8 cellular contexts compared by ENCODE assay signal in the genomic region with DNA sequence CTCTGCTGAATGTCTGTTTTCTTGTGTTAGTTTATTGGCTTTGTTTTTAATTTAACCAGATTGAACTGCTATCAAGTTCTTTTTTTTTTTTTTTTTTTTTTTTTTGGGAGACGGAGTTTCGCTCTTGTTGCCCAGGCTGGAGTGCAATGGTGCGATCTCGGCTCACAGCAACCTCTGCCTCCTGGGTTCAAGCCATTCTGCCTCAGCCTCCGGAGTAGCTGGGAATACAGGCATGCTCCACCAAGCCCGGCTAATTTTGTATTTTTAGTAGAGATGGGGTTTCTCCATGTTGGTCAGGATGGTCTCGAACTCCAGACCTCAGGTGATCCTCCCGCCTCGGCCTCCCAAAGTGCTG.
DNase-seq lines count a peak whose midpoint lies in the region; ATAC-seq and TF ChIP-seq lines count a peak whose summit lies in the region.
"Not testable (repeated sequence)": the region's sequence is repeated elsewhere in the genome, so short reads cannot be mapped to it uniquely, and the experiment has no call there.

No MANE protein-coding gene starts in this region.

- 42% methylated on average over 8 of the region's 9 CpGs for WGBS in hepatocyte (ENCODE audit: low lambda C conversion rate, missing lambda C conversion rate)

- not testable (repeated sequence) for H3K4me3 Mint-ChIP-seq in activated T-cell treated with anti-CD3 and anti-CD28 coated beads, Interleukin-2, amount 50 U/mL, for 24 hours; stimulated activated effector memory CD8-positive, alpha-beta T cell treated with anti-CD3 and anti-CD28 coated beads, Interleukin-12 subunit alpha, Interleukin-12 subunit beta, amount 100 ng/mL, for 72 hours

- intact Hi-C loops in colonic mucosa (cut with DNase I); uterus (cut with DNase I; ENCODE audit: low total_unique reads): not testable (repeated sequence)

- H3K27ac ChIP-seq in BLaER1 (peak overlapping the region; percentile 45), KOPT-K1 (ENCODE audit: low read depth, low read length, poor library complexity, severe bottlenecking) (peak overlapping the region; percentile 15), colonic mucosa (peak overlapping the region; percentile 70), hepatocyte (peak overlapping the region; percentile 100), muscle layer of colon (ENCODE audit: low read depth, low read length) (peak overlapping the region; percentile 3), uterus (peak overlapping the region; percentile 94 to 95)

- H3K36me3 Mint-ChIP-seq in activated T-cell treated with anti-CD3 and anti-CD28 coated beads, Interleukin-2, amount 50 U/mL, for 24 hours (ENCODE audit: low read depth); stimulated activated effector memory CD8-positive, alpha-beta T cell treated with anti-CD3 and anti-CD28 coated beads, Interleukin-12 subunit alpha, Interleukin-12 subunit beta, amount 100 ng/mL, for 72 hours: not testable (repeated sequence)

- H3K4me1 ChIP-seq in BLaER1 (peaks cover 93% of the 10 kb centered on the region), hepatocyte (ENCODE audit: insufficient read depth) (peaks cover 37% of the 10 kb centered on the region), muscle layer of colon (ENCODE audit: insufficient read depth, low read length) (peaks cover 73% of the 10 kb centered on the region)
- H3K4me1 ChIP-seq in colonic mucosa, uterus: not testable (repeated sequence)

- H3K9ac ChIP-seq in BLaER1 (0 out of 2 replicates have a peak overlapping the region, but pooled peaks have one; percentile 40), colonic mucosa (ENCODE audit: low read depth in 2 of 2, low read length in 2 of 2) (peak overlapping the region in 1 of 2 donors; percentile 63)
- not testable (repeated sequence) for H3K9ac ChIP-seq in muscle layer of colon (ENCODE audit: low read length)

- peaks cover 86% of the 10 kb centered on the region for H3K79me2 ChIP-seq in hepatocyte

- not testable (repeated sequence) for ATAC-seq in stimulated activated effector memory CD8-positive, alpha-beta T cell treated with anti-CD3 and anti-CD28 coated beads, Interleukin-12 subunit alpha, Interleukin-12 subunit beta, amount 100 ng/mL, for 72 hours

- H3K4me1 Mint-ChIP-seq in activated T-cell treated with anti-CD3 and anti-CD28 coated beads, Interleukin-2, amount 50 U/mL, for 24 hours (ENCODE audit: low read depth): peaks cover 91% of the 10 kb centered on the region
- H3K4me1 Mint-ChIP-seq in stimulated activated effector memory CD8-positive, alpha-beta T cell treated with anti-CD3 and anti-CD28 coated beads, Interleukin-12 subunit alpha, Interleukin-12 subunit beta, amount 100 ng/mL, for 72 hours: peaks cover 54% of the 10 kb centered on the region

- H3K9me2 ChIP-seq in hepatocyte (replicated peaks; ENCODE audit: insufficient read depth): not testable (repeated sequence)

- peaks cover 100% of the 10 kb centered on the region for H4K20me1 ChIP-seq in BLaER1
- not testable (repeated sequence) for H4K20me1 ChIP-seq in hepatocyte (ENCODE audit: insufficient read depth, poor library complexity, severe bottlenecking)

- peak overlapping the region; percentile 93 for H3K4me2 ChIP-seq in BLaER1
- H3K4me2 ChIP-seq in hepatocyte: peak overlapping the region; percentile 53

- not testable (repeated sequence) for TF ChIP-seq CTCF in colonic mucosa (IDR thresholded peaks at IDR 0.05); hepatocyte (IDR thresholded peaks at IDR 0.05; ENCODE audit: poor library complexity); uterus (IDR thresholded peaks at IDR 0.05)

- H3K9me3 ChIP-seq in BLaER1; KOPT-K1 (ENCODE audit: insufficient read depth, low read length, poor library complexity, severe bottlenecking); colonic mucosa; hepatocyte (ENCODE audit: low read depth); muscle layer of colon (ENCODE audit: low read length); uterus: not testable (repeated sequence)

- not testable (repeated sequence) for H3K27me3 Mint-ChIP-seq in activated T-cell treated with anti-CD3 and anti-CD28 coated beads, Interleukin-2, amount 50 U/mL, for 24 hours

- not testable (repeated sequence) for TF ChIP-seq POLR2A in uterus (IDR thresholded peaks at IDR 0.05)

- not testable (repeated sequence) for H3K9me3 Mint-ChIP-seq in activated T-cell treated with anti-CD3 and anti-CD28 coated beads, Interleukin-2, amount 50 U/mL, for 24 hours; stimulated activated effector memory CD8-positive, alpha-beta T cell treated with anti-CD3 and anti-CD28 coated beads, Interleukin-12 subunit alpha, Interleukin-12 subunit beta, amount 100 ng/mL, for 72 hours

- not testable (repeated sequence) for H3K4me3 ChIP-seq in BLaER1; colonic mucosa; hepatocyte; muscle layer of colon (ENCODE audit: low read depth in 1 of 2, low read length in 2 of 2); uterus

- H3K36me3 ChIP-seq in BLaER1; KOPT-K1 (ENCODE audit: insufficient read depth, low read length); colonic mucosa; hepatocyte (replicated peaks; ENCODE audit: insufficient read depth, low read depth); muscle layer of colon (ENCODE audit: insufficient read depth, low read length); uterus: not testable (repeated sequence)

- H2AFZ ChIP-seq in hepatocyte: not testable (repeated sequence)

- DNase-seq in activated T-cell treated with anti-CD3 and anti-CD28 coated beads, Interleukin-2, amount 50 U/mL, for 24 hours; colonic mucosa; hepatocyte (ENCODE audit: low spot score); stimulated activated effector memory CD8-positive, alpha-beta T cell treated with anti-CD3 and anti-CD28 coated beads, Interleukin-12 subunit alpha, Interleukin-12 subunit beta, amount 100 ng/mL, for 72 hours (ENCODE audit: low spot score in 2 of 2); uterus: not testable (repeated sequence)

- H3K27ac Mint-ChIP-seq in activated T-cell treated with anti-CD3 and anti-CD28 coated beads, Interleukin-2, amount 50 U/mL, for 24 hours: peak overlapping the region; percentile 77
- H3K27ac Mint-ChIP-seq in stimulated activated effector memory CD8-positive, alpha-beta T cell treated with anti-CD3 and anti-CD28 coated beads, Interleukin-12 subunit alpha, Interleukin-12 subunit beta, amount 100 ng/mL, for 72 hours: peak overlapping the region; percentile 32

- not testable (repeated sequence) for H3K27me3 ChIP-seq in BLaER1; colonic mucosa; hepatocyte; muscle layer of colon (ENCODE audit: control insufficient read depth in 1 of 2, insufficient read depth in 2 of 2, low read length in 2 of 2); uterus

Comparison
In these comparisons a context has a peak if more than half of its experiments do, and no peak if none do; other contexts are left out.
1. H3K27ac ChIP-seq: peak in every context shown above with its lines; median percentile 100 in hepatocyte; 94 in uterus; 70 in colonic mucosa; 45 in BLaER1; 15 in KOPT-K1; 3 in muscle layer of colon.